In genomic region chr1:234987415-234988159, GRCh38 we compare ENCODE assay signal across 8 cellular contexts.
DNase-seq lines count a peak whose midpoint lies in the region; ATAC-seq, FAIRE-seq and TF ChIP-seq lines count a peak whose summit lies in the region.

No MANE protein-coding gene starts in this region.

- H3K27ac ChIP-seq in K562 (ENCODE audit: extremely low read depth, low read depth, low read length) = no peak overlapping the region

- no peaks in the 10 kb centered on the region for H3K79me2 ChIP-seq in K562 (ENCODE audit: control insufficient read depth, insufficient read depth, low read length)

- ATAC-seq in K562 = peak; percentile 14; the same call in 1 of the 3 replicates
- ATAC-seq in stimulated activated naive CD8-positive, alpha-beta T cell treated with anti-CD3 and anti-CD28 coated beads, Interleukin-15, Interleukin-2, amounts not matched to agents 100 U/mL and 50 U/mL, for 24 hours = peak; percentile 69

- TF ChIP-seq RAD21 in K562 (CRISPR knock-in tag; conservative IDR thresholded peaks at IDR 0.05 in 1 of 2, IDR thresholded peaks at IDR 0.05 in 1 of 2) = no peak

- 69% methylated on average over 14 of the region's 14 CpGs for WGBS in K562 (ENCODE audit: insufficient coverage, low coverage, missing lambda C conversion rate)

- H3K27me3 ChIP-seq in K562 (ENCODE audit: control insufficient read depth in 2 of 2, insufficient read depth in 2 of 2, low read length in 2 of 2) = no peaks in the 10 kb centered on the region

- H3K4me2 ChIP-seq in K562 (ENCODE audit: insufficient read depth, low read length) = no peak overlapping the region

- peak overlapping the region; percentile 78 for H2AFZ ChIP-seq in K562 (ENCODE audit: low read depth, low read length)

- no peaks in the 10 kb centered on the region for H4K20me1 ChIP-seq in K562 (replicated peaks; ENCODE audit: control insufficient read depth, insufficient read depth, low read length)

- peak overlapping the region in 1 of 2 experiments; percentile 4; a peak in 1 of 4 replicates for H3K9ac ChIP-seq in K562 (ENCODE audit: insufficient read depth in 1 of 2, low read depth in 2 of 2, low read length in 2 of 2)

- in situ Hi-C loops in K562 (cut with MboI) = no loop called here

- TF ChIP-seq POLR2A in GM19193 (IDR thresholded peaks at IDR 0.05; ENCODE audit: extremely low read depth, insufficient read depth, insufficient read length) (peak; percentile 38), K562 (conservative IDR thresholded peaks at IDR 0.05) (no peak)

- no peaks in the 10 kb centered on the region for H3K9me3 ChIP-seq in K562 (replicated peaks; ENCODE audit: control insufficient read depth, insufficient read depth, low read depth, low read length)

- H3K4me3 ChIP-seq in AG10803 (ENCODE audit: low read length) (no peak overlapping the region), K562 (no peak overlapping the region)

- intact Hi-C loops in K562 (cut with micrococcal nuclease) = no loop called here

- no TSS peak for BruUV-seq in K562 (replicated peaks; lab: Mats Ljungman, UMichigan)

- FAIRE-seq in K562 (lab: Jason Lieb, UNC) = no peak

- no peaks in the 10 kb centered on the region for H3K36me3 ChIP-seq in K562 (ENCODE audit: control insufficient read depth, insufficient read depth, low read length)

- POLR2A ChIA-PET in K562 (lab: Yijun Ruan, JAX) = interaction anchor here (0.9 to 1.5 kb wide), 4 partner anchors 9 to 32 kb away, joined by 4 read pairs; no protein-coding TSS in a partner anchor

- TF ChIP-seq EP300 in K562 (IDR thresholded peaks at IDR 0.05; ENCODE audit: low read length) = no peak

- H3K4me1 ChIP-seq in K562 (replicated peaks in 1 of 2; ENCODE audit: control insufficient read depth in 2 of 2, insufficient read depth in 2 of 2, low read length in 2 of 2) = peaks cover 14 to 30% of the 10 kb centered on the region in 2 experiments

- DNase-seq in AG10803 (ENCODE audit: low read depth) (peak; percentile 95), HuH-7 (ENCODE audit: low spot score) (peak; percentile 68), K562 (ENCODE audit: extremely low read depth in 1 of 4, low spot score in 3 of 4) (no peak), kidney glomerular epithelial cell (lab: John Stamatoyannopoulos, UW) (peak; percentile 83), NOMO-1 treated with DMSO at 0.1 percent for 48 hours (lab: John Stamatoyannopoulos, UW; ENCODE audit: unreplicated experiment) (no peak), retina (no peak)
- peak; percentile 64 for DNase-seq in stimulated activated naive CD8-positive, alpha-beta T cell treated with anti-CD3 and anti-CD28 coated beads, Interleukin-15, Interleukin-2, amounts not matched to agents 100 U/mL and 50 U/mL, for 24 hours

- no peak for TF ChIP-seq CTCF in AG10803 (conservative IDR thresholded peaks at IDR 0.05; ENCODE audit: low read length)
- TF ChIP-seq CTCF in K562 (IDR thresholded peaks at IDR 0.05 in 2 of 3, conservative IDR thresholded peaks at IDR 0.05 in 1 of 3; ENCODE audit: insufficient read depth in 2 of 3, low read depth in 1 of 3, low read length in 3 of 3) = no peak

- H3K9me1 ChIP-seq in K562 (ENCODE audit: control insufficient read depth, insufficient read depth, low read length) = no peaks in the 10 kb centered on the region

- CTCF ChIA-PET in K562 (lab: Yijun Ruan, JAX; ENCODE audit: low intra/inter-chr PET ratio) = no interaction called here

TF ChIP-seq in K562, 482 proteins besides CTCF, POLR2A, EP300 and RAD21:
- TF ChIP-seq PRMT5 (CRISPR knock-in tag; IDR thresholded peaks at IDR 0.05) = no peak
- no peak for TF ChIP-seq ELK1 (CRISPR knock-in tag; IDR thresholded peaks at IDR 0.05)
- TF ChIP-seq TCF15 (CRISPR knock-in tag; IDR thresholded peaks at IDR 0.05) = 0 out of 2 replicates have a peak, but pooled peaks have one; percentile 15
- TF ChIP-seq ZC3H8 (IDR thresholded peaks at IDR 0.05) = no peak
- TF ChIP-seq ELF1 (tag; IDR thresholded peaks at IDR 0.05) = 0 out of 2 replicates have a peak, but pooled peaks have one; percentile 23

Comparison
In these comparisons a context has a peak if more than half of its experiments do, and no peak if none do; other contexts are left out.
1. DNase-seq: peak in AG10803 (single experiment), HuH-7 (single experiment), kidney glomerular epithelial cell (single experiment) and stimulated activated naive CD8-positive, alpha-beta T cell treated with anti-CD3 and anti-CD28 coated beads, Interleukin-15, Interleukin-2, amounts not matched to agents 100 U/mL and 50 U/mL, for 24 hours (single experiment); none in K562 (0 of 4), NOMO-1 treated with DMSO at 0.1 percent for 48 hours (single experiment) and retina (single experiment).